Comparison of ENCODE assay signal across 19 cellular contexts in the genomic region with DNA sequence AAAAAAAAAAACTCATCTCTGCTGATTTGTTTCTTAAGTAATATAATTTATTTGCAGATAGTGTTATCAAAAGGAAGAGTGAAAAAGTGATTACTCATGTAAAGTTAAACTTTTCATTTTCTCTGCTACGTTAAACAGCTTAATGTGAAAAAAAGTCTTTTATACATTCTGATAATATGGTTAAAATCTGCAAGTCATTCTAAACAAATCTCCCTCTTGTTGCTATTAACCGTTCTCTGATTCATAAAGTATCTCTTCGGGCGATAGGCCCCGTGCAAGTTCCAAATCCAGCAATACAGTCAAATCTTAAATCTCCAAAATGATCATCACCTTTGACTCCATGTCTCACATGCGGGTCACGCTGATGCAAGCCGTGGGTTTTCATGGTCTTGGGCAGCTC.
"Had no signal": no experiment of that assay in that cellular context is flagged by ENCODE, and none has a peak within 500 bp of the region (broad histone marks: within the 10 kb centered on the region; RNA-seq: fewer than 3 reads in every experiment).

No MANE protein-coding gene starts in this region.

- H3K4me2 ChIP-seq: KMS-11, SK-N-SH had no signal

- H3K27ac ChIP-seq: KMS-11, RWPE1 had no signal

- H3K9ac ChIP-seq: KMS-11, SK-N-SH had no signal

- DNase-seq: Kasumi-1, MM.1S, NCI-H1092 treated with DMSO at 0.1 percent for 48 hours, NCI-H1436, NCI-H187, NCI-H2029, NCI-H2081 treated with DMSO at 0.1 percent for 48 hours, NCI-H2171, NCI-H226, NCI-H446, NCI-H510A, NCI-H524 treated with DMSO at 0.1 percent for 48 hours, NCI-H69, NCI-H774, SHP77, SK-N-SH, SW 1271 had no signal

- H3K9me3 ChIP-seq: SK-N-SH had no signal
